In genomic region chr11:109853156-109853776, GRCh38 we compare ENCODE assay signal across 8 cellular contexts.
DNase-seq lines count a peak whose midpoint lies in the region; ATAC-seq and TF ChIP-seq lines count a peak whose summit lies in the region.

No MANE protein-coding gene starts in this region.

- peaks cover 2% of the 10 kb centered on the region for H3K9me3 ChIP-seq in RWPE2 (ENCODE audit: severe bottlenecking)

- no peaks in the 10 kb centered on the region for H3K36me3 Mint-ChIP-seq in activated T-helper 1 cell treated with anti-CD3 and anti-CD28 coated beads, Interleukin-12 subunit alpha, Interleukin-12 subunit beta, Interleukin-2, Interleukin-4 antibody, amounts not matched to agents 30 ng/mL and 10 ng/mL and 1 ng/mL, durations not matched to agents 14 hours and 24 hours and 36 hours (ENCODE audit: low read depth)

- DNase-seq in EH (ENCODE audit: low read depth), result peak; percentile 58
- peak; percentile 60 for DNase-seq in HT-29 (ENCODE audit: low spot score)
- no peak for DNase-seq in RWPE2 (ENCODE audit: low spot score)
- DNase-seq in glomerular visceral epithelial cell (ENCODE audit: extremely low spot score), result peak; percentile 53
- no peak for DNase-seq in activated T-helper 1 cell treated with anti-CD3 and anti-CD28 coated beads, Interleukin-12 subunit alpha, Interleukin-12 subunit beta, Interleukin-2, Interleukin-4 antibody, amounts not matched to agents 30 ng/mL and 10 ng/mL and 1 ng/mL, durations not matched to agents 14 hours and 24 hours and 36 hours (ENCODE audit: low spot score)
- no peak for DNase-seq in AG20443 (ENCODE audit: low spot score)
- no peak for DNase-seq in posterior cingulate gyrus

- intact Hi-C loops in activated T-helper 1 cell treated with anti-CD3 and anti-CD28 coated beads, Interleukin-12 subunit alpha, Interleukin-12 subunit beta, Interleukin-2, Interleukin-4 antibody, amounts not matched to agents 30 ng/mL and 10 ng/mL and 1 ng/mL, durations not matched to agents 14 hours and 24 hours and 36 hours (cut with micrococcal nuclease), result loop anchor here (1.0 to 10.0 kb wide), 3 partner anchors 86 to 1379 kb away; partner anchors contain the start of gene ZC3H12C
- intact Hi-C loops in posterior cingulate gyrus (cut with DNase I), result no loop called here

- H3K27me3 ChIP-seq in RWPE2 (ENCODE audit: insufficient read depth, poor library complexity, severe bottlenecking), result no peaks in the 10 kb centered on the region

- no peak overlapping the region for H3K27ac Mint-ChIP-seq in activated T-helper 1 cell treated with anti-CD3 and anti-CD28 coated beads, Interleukin-12 subunit alpha, Interleukin-12 subunit beta, Interleukin-2, Interleukin-4 antibody, amounts not matched to agents 30 ng/mL and 10 ng/mL and 1 ng/mL, durations not matched to agents 14 hours and 24 hours and 36 hours

- H3K4me1 Mint-ChIP-seq in activated T-helper 1 cell treated with anti-CD3 and anti-CD28 coated beads, Interleukin-12 subunit alpha, Interleukin-12 subunit beta, Interleukin-2, Interleukin-4 antibody, amounts not matched to agents 30 ng/mL and 10 ng/mL and 1 ng/mL, durations not matched to agents 14 hours and 24 hours and 36 hours (ENCODE audit: low read depth), result no peaks in the 10 kb centered on the region

- no peak overlapping the region for H3K27ac ChIP-seq in RWPE2 (ENCODE audit: poor library complexity, severe bottlenecking)

- no peaks in the 10 kb centered on the region for H3K36me3 ChIP-seq in RWPE2 (ENCODE audit: low read depth)

- ATAC-seq in GM21360 (IDR thresholded peaks at IDR 0.05; ENCODE audit: unreplicated experiment), result peak; percentile 84
- peak; percentile 53; the same call in 1 of the 3 replicates for ATAC-seq in RWPE2 (ENCODE audit: low read depth)

- peak; percentile 71 for TF ChIP-seq CTCF in RWPE2 (IDR thresholded peaks at IDR 0.05; ENCODE audit: poor library complexity, severe bottlenecking)

- H3K4me3 ChIP-seq in RWPE2 (ENCODE audit: severe bottlenecking), result no peak overlapping the region

- H3K27me3 Mint-ChIP-seq in activated T-helper 1 cell treated with anti-CD3 and anti-CD28 coated beads, Interleukin-12 subunit alpha, Interleukin-12 subunit beta, Interleukin-2, Interleukin-4 antibody, amounts not matched to agents 30 ng/mL and 10 ng/mL and 1 ng/mL, durations not matched to agents 14 hours and 24 hours and 36 hours (ENCODE audit: insufficient read depth), result peaks cover 2% of the 10 kb centered on the region

- H3K4me3 Mint-ChIP-seq in activated T-helper 1 cell treated with anti-CD3 and anti-CD28 coated beads, Interleukin-12 subunit alpha, Interleukin-12 subunit beta, Interleukin-2, Interleukin-4 antibody, amounts not matched to agents 30 ng/mL and 10 ng/mL and 1 ng/mL, durations not matched to agents 14 hours and 24 hours and 36 hours, result no peak overlapping the region

- no peaks in the 10 kb centered on the region for H3K9me3 Mint-ChIP-seq in activated T-helper 1 cell treated with anti-CD3 and anti-CD28 coated beads, Interleukin-12 subunit alpha, Interleukin-12 subunit beta, Interleukin-2, Interleukin-4 antibody, amounts not matched to agents 30 ng/mL and 10 ng/mL and 1 ng/mL, durations not matched to agents 14 hours and 24 hours and 36 hours

- no peaks in the 10 kb centered on the region for H3K4me1 ChIP-seq in RWPE2 (ENCODE audit: insufficient read depth, poor library complexity, severe bottlenecking)

Comparison
In these comparisons a context has a peak if more than half of its experiments do, and no peak if none do; other contexts are left out.
1. DNase-seq: peak in EH (single experiment), HT-29 (single experiment) and glomerular visceral epithelial cell (single experiment); none in RWPE2 (single experiment), activated T-helper 1 cell treated with anti-CD3 and anti-CD28 coated beads, Interleukin-12 subunit alpha, Interleukin-12 subunit beta, Interleukin-2, Interleukin-4 antibody, amounts not matched to agents 30 ng/mL and 10 ng/mL and 1 ng/mL, durations not matched to agents 14 hours and 24 hours and 36 hours (single experiment), AG20443 (single experiment) and posterior cingulate gyrus (0 of 10).